ENCODE assay signal across 8 cellular contexts in the genomic region with DNA sequence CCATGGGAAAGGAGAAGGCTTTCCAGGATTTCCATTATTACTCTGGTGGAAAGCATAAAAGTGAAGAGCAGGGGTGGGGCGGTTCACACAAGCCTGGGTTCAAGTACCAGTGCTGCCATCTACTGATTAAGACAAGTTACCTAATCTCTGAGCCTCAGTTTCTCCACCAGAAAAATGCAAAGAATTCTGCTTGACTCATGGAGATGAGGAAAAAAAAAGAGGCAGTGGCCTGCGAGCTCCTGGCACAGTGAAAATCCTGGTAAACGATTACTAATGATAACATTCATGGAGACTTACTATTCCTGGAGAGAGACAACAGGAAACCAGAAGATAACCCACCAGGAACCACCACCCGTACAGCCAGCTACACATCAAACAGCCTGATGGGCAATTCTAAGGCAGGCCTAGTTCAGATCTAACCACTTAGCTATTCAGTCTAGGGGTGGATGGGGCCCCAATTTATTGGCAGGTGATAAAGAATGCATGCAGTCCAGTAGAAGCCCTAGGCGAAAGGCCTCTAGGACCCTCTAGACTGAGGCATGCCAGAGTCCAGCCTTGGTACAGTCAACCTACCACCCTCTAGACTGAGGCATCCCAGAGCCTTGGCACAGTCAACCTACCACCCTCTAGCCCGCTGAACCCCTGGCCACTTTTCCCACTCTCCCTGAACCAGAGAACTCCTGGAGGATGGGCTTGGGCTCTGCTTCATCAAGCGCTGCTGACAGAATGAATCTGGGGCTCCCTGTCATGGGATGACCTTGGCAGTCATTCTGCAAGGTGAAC. TPM values are rescaled to one million over a fixed set of nuclear protein-coding genes. Genes with fewer than 3 reads are reported as not detected.
A peak's percentile ranks its signal among the peaks of the same experiment; 100 is the strongest.
DNase-seq lines count a peak whose midpoint lies in the region; ATAC-seq and TF ChIP-seq lines count a peak whose summit lies in the region.
"Had no signal": no experiment of that assay in that cellular context is flagged by ENCODE, and none has a peak within 500 bp of the region (broad histone marks: within the 10 kb centered on the region; RNA-seq: fewer than 3 reads in every experiment).

No MANE protein-coding gene starts in this region.

- H2BK120ac ChIP-seq in mesenchymal stem cell (ENCODE audit: low read depth, low read length) = no peak overlapping the region

- TF ChIP-seq EP300 in transverse colon (IDR thresholded peaks at IDR 0.05; ENCODE audit: low read depth) = no peak

- ATAC-seq in HG02588 (IDR thresholded peaks at IDR 0.05; ENCODE audit: unreplicated experiment) = no peak
- ATAC-seq in GM21528 (IDR thresholded peaks at IDR 0.05; ENCODE audit: low FRiP score, unreplicated experiment) = no peak
- ATAC-seq: stimulated activated effector memory CD8-positive, alpha-beta T cell treated with anti-CD3 and anti-CD28 coated beads, Interleukin-12 subunit alpha, Interleukin-12 subunit beta, amount 100 ng/mL, for 72 hours had no signal

- DNase-seq in LHCN-M2 (ENCODE audit: low read depth) (peak; percentile 47), colonic mucosa (no peak), mesenchymal stem cell (peak; percentile 41), transverse colon (no peak)
- no peak for DNase-seq in activated CD4-positive, alpha-beta memory T cell treated with anti-CD3 and anti-CD28 coated beads for 36 hours

- H3K4me1 Mint-ChIP-seq in activated CD4-positive, alpha-beta memory T cell treated with anti-CD3 and anti-CD28 coated beads for 36 hours (ENCODE audit: low read depth) = peaks cover 8% of the 10 kb centered on the region

- intact Hi-C loops in colonic mucosa (cut with DNase I) = no loop called here
- intact Hi-C loops in transverse colon (cut with DNase I; ENCODE audit: low total_unique reads) = loop anchor here (5.0 to 10.0 kb wide), 2 partner anchors 59 to 103 kb away; no protein-coding TSS in a partner anchor
- intact Hi-C loops in activated CD4-positive, alpha-beta memory T cell treated with anti-CD3 and anti-CD28 coated beads for 36 hours (cut with micrococcal nuclease) = loop anchor here (5.0 kb wide), 1 partner anchor 116 kb away; a partner anchor contains a TSS

- peak overlapping the region; percentile 26 for H2BK15ac ChIP-seq in mesenchymal stem cell (ENCODE audit: low read depth, poor library complexity, severe bottlenecking)

- H3K4me3 ChIP-seq in colonic mucosa (no peak overlapping the region), mesenchymal stem cell (ENCODE audit: insufficient read depth in 1 of 2, low read depth in 1 of 2, low read length in 2 of 2) (peak overlapping the region; percentile 59 to 83), transverse colon (peak overlapping the region in 2 of 4 donors; percentile 3 to 70)

- H3K4me3 Mint-ChIP-seq in activated CD4-positive, alpha-beta memory T cell treated with anti-CD3 and anti-CD28 coated beads for 36 hours = no peak overlapping the region
- H3K4me3 Mint-ChIP-seq: stimulated activated effector memory CD8-positive, alpha-beta T cell treated with anti-CD3 and anti-CD28 coated beads, Interleukin-12 subunit alpha, Interleukin-12 subunit beta, amount 100 ng/mL, for 72 hours had no signal

- H3K27me3 Mint-ChIP-seq in activated CD4-positive, alpha-beta memory T cell treated with anti-CD3 and anti-CD28 coated beads for 36 hours = peaks cover 32% of the 10 kb centered on the region

- in situ Hi-C loops in transverse colon (cut with MboI; ENCODE audit: low pct_ligation_motif_present in 1 of 4, low pct_unique_long_range_greater_than_20kb in 1 of 4, low sequenced_read_pairs in 3 of 4) = loop anchor here in 2 of 4 donors (10.0 kb wide), 2 partner anchors 93 to 103 kb away; no protein-coding TSS in a partner anchor

- peak overlapping the region; percentile 59 for H2AK5ac ChIP-seq in mesenchymal stem cell (ENCODE audit: low read length, severe bottlenecking)

- no peak overlapping the region for H3K4ac ChIP-seq in mesenchymal stem cell (ENCODE audit: low read depth in 1 of 2, low read length in 2 of 2)

- peak overlapping the region; percentile 37 to 56 for H3K18ac ChIP-seq in mesenchymal stem cell (ENCODE audit: low read depth in 1 of 2, low read length in 2 of 2)

- no peak overlapping the region for H3K23ac ChIP-seq in mesenchymal stem cell (ENCODE audit: low read length in 2 of 2)

- no peak overlapping the region for H3K27ac ChIP-seq in colonic mucosa
- peak overlapping the region; percentile 98 for H3K27ac ChIP-seq in mesenchymal stem cell (ENCODE audit: low read length, poor library complexity, severe bottlenecking)
- H3K27ac ChIP-seq in transverse colon = peak overlapping the region; percentile 96 to 99 (median 98)

- 50% methylated on average over 7 of the region's 7 CpGs for WGBS in mesenchymal stem cell
- 76 to 77% methylated on average over 3 to 7 of the region's 7 CpGs for WGBS in transverse colon (ENCODE audit: low coverage in 1 of 2), 2 donors

- peaks cover 5% of the 10 kb centered on the region for H3K79me1 ChIP-seq in mesenchymal stem cell (replicated peaks; ENCODE audit: low read length, poor library complexity, severe bottlenecking)

- TF ChIP-seq CTCF in colonic mucosa (IDR thresholded peaks at IDR 0.05) = no peak
- TF ChIP-seq CTCF in transverse colon (IDR thresholded peaks at IDR 0.05) = no peak

- H3K9ac ChIP-seq in colonic mucosa (ENCODE audit: low read depth in 2 of 2, low read length in 2 of 2) (peak overlapping the region; percentile 15 to 27), mesenchymal stem cell (ENCODE audit: low read length) (peak overlapping the region; percentile 99)

- no peak overlapping the region for H4K91ac ChIP-seq in mesenchymal stem cell (ENCODE audit: low read length)

- TF ChIP-seq POLR2A in transverse colon (IDR thresholded peaks at IDR 0.05) = no peak

- POLR2A ChIA-PET in activated CD4-positive, alpha-beta memory T cell treated with anti-CD3 and anti-CD28 coated beads for 36 hours (lab: Charles Lee) = no interaction called here

- CTCF ChIA-PET in activated CD4-positive, alpha-beta memory T cell treated with anti-CD3 and anti-CD28 coated beads for 36 hours (lab: Charles Lee) = interaction anchor here (0.7 kb wide), 1 partner anchor 212 kb away, joined by 6 read pairs; no protein-coding TSS in a partner anchor

- H3K9me3 ChIP-seq in colonic mucosa = no peaks in the 10 kb centered on the region
- no peaks in the 10 kb centered on the region for H3K9me3 ChIP-seq in mesenchymal stem cell (ENCODE audit: control insufficient read depth, low read length)
- H3K9me3 ChIP-seq in transverse colon = no peaks in the 10 kb centered on the region

- peak overlapping the region; percentile 91 for H3K4me2 ChIP-seq in mesenchymal stem cell (ENCODE audit: low read length, poor library complexity, severe bottlenecking)

- H3K27me3 ChIP-seq in colonic mucosa (no peaks in the 10 kb centered on the region), mesenchymal stem cell (ENCODE audit: control insufficient read depth in 1 of 2, insufficient read depth in 1 of 2, low read length in 2 of 2) (peaks cover 0 to 10% of the 10 kb centered on the region in 2 experiments), transverse colon (peaks cover 2% of the 10 kb centered on the region)

- H2AFZ ChIP-seq in mesenchymal stem cell (ENCODE audit: low read depth, low read length) = no peak overlapping the region

- H2BK12ac ChIP-seq in mesenchymal stem cell (ENCODE audit: low read length in 2 of 2) = peak overlapping the region in 1 of 2 experiments; percentile 18

- H3K27ac Mint-ChIP-seq in activated CD4-positive, alpha-beta memory T cell treated with anti-CD3 and anti-CD28 coated beads for 36 hours = no peak overlapping the region
- H3K27ac Mint-ChIP-seq: stimulated activated effector memory CD8-positive, alpha-beta T cell treated with anti-CD3 and anti-CD28 coated beads, Interleukin-12 subunit alpha, Interleukin-12 subunit beta, amount 100 ng/mL, for 72 hours had no signal

- H3K36me3 Mint-ChIP-seq in activated CD4-positive, alpha-beta memory T cell treated with anti-CD3 and anti-CD28 coated beads for 36 hours = no peaks in the 10 kb centered on the region
- H3K36me3 Mint-ChIP-seq: stimulated activated effector memory CD8-positive, alpha-beta T cell treated with anti-CD3 and anti-CD28 coated beads, Interleukin-12 subunit alpha, Interleukin-12 subunit beta, amount 100 ng/mL, for 72 hours had no signal

- H3K9me3 Mint-ChIP-seq in activated CD4-positive, alpha-beta memory T cell treated with anti-CD3 and anti-CD28 coated beads for 36 hours = no peaks in the 10 kb centered on the region
- H3K9me3 Mint-ChIP-seq: stimulated activated effector memory CD8-positive, alpha-beta T cell treated with anti-CD3 and anti-CD28 coated beads, Interleukin-12 subunit alpha, Interleukin-12 subunit beta, amount 100 ng/mL, for 72 hours had no signal

- peak overlapping the region in 1 of 2 experiments; percentile 74 for H3K14ac ChIP-seq in mesenchymal stem cell (ENCODE audit: low read length in 2 of 2)

- H3K4me1 ChIP-seq in colonic mucosa = peaks cover 24% of the 10 kb centered on the region
- peaks cover 53% of the 10 kb centered on the region for H3K4me1 ChIP-seq in mesenchymal stem cell (ENCODE audit: control insufficient read depth, insufficient read depth, low read depth, low read length)
- H3K4me1 ChIP-seq in transverse colon = peaks cover 41 to 84% (median 59%) of the 10 kb centered on the region in 4 donors

- peak overlapping the region; percentile 65 for H4K8ac ChIP-seq in mesenchymal stem cell (ENCODE audit: low read length)

- H2BK5ac ChIP-seq in mesenchymal stem cell (ENCODE audit: low read depth, low read length, poor library complexity, severe bottlenecking) = peak overlapping the region; percentile 45

- H3K36me3 ChIP-seq in colonic mucosa (no peaks in the 10 kb centered on the region), mesenchymal stem cell (ENCODE audit: control insufficient read depth in 1 of 2, insufficient read depth in 2 of 2, low read depth in 1 of 2, low read length in 2 of 2) (peaks cover 42 to 50% of the 10 kb centered on the region in 2 experiments), transverse colon (peaks cover 0 to 8% (median 0%) of the 10 kb centered on the region in 4 donors)

RNA-seq across cellular contexts. Expression of a gene that starts 2.5 kb away (rescaled TPM):
- total RNA-seq in LHCN-M2 (2014; rRNA removed) (72.0 and 82.3 TPM in 2 replicates), colonic mucosa (10 to 100 TPM; 17.8 to 19.9 TPM), transverse colon (10 to 100 TPM; 14.5 to 50.9 (median 23.8) TPM)
- polyA plus RNA-seq in LHCN-M2 (2012) = 79.6 TPM
- polyA plus RNA-seq in mesenchymal stem cell (2013, experiment 1 of 2) = 16.1 TPM
- polyA plus RNA-seq in mesenchymal stem cell (2013, experiment 2 of 2) = 15.4 TPM
- total RNA-seq in activated CD4-positive, alpha-beta memory T cell treated with anti-CD3 and anti-CD28 coated beads for 36 hours = under 1 TPM; 0.12 to 0.39 TPM

Comparison
In these comparisons a context has a peak if more than half of its experiments do, and no peak if none do; other contexts are left out.
1. DNase-seq: peak in LHCN-M2 (single experiment) and mesenchymal stem cell (single experiment); none in colonic mucosa (single experiment), transverse colon (single experiment) and activated CD4-positive, alpha-beta memory T cell treated with anti-CD3 and anti-CD28 coated beads for 36 hours (single experiment).
2. RNA of a gene that starts 2.5 kb away (total RNA-seq): 72.0 to 82.3 TPM in LHCN-M2, 14.5 to 50.9 TPM in transverse colon and 17.8 to 19.9 TPM in colonic mucosa; 0.12 to 0.39 TPM in activated CD4-positive, alpha-beta memory T cell treated with anti-CD3 and anti-CD28 coated beads for 36 hours; every median in the first group is over 10 times any median in the second.